ENCODE assay signal across 10 cellular contexts in the genomic region with DNA sequence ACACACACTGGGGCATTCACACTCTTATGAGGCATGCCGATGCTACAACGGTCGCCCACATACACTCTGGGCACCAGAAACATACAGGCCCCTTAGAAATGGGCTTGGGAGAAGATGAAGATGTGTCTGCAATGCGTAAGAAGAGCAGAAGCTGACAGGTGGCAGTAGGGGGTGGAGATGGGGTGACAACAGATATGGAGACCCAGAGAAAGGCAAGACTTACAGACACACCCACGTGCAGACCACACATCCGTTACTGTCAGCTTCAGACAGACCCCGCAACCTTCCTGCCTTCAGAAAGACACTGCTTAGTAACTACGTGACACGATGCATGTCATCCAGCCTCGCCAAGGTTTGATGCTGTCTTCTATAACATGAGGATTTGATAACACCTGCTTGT.
A peak's percentile ranks its signal among the peaks of the same experiment; 100 is the strongest.
DNase-seq lines count a peak whose midpoint lies in the region; ATAC-seq and FAIRE-seq lines count a peak whose summit lies in the region.
"Had no signal": no experiment of that assay in that cellular context is flagged by ENCODE, and none has a peak within 500 bp of the region (broad histone marks: within the 10 kb centered on the region; RNA-seq: fewer than 3 reads in every experiment).

No MANE protein-coding gene starts in this region.

- no peak for FAIRE-seq in small intestine (lab: Jason Lieb, UNC)
- FAIRE-seq: RCC 7860 had no signal

- peak; percentile 28 for DNase-seq in left cardiac atrium
- DNase-seq in Right ventricle myocardium inferior (ENCODE audit: missing footprints), result no peak
- DNase-seq in activated naive CD4-positive, alpha-beta T cell treated with anti-CD3 and anti-CD28 coated beads, Interleukin-2, amount 50 U/mL, for 72 hours (ENCODE audit: low spot score in 2 of 2), result peak; percentile 56 to 60
- DNase-seq in small intestine, result peak; percentile 70
- DNase-seq in substantia nigra (lab: John Stamatoyannopoulos, UW), result no peak
- DNase-seq in superior temporal gyrus (ENCODE audit: extremely low spot score), result no peak
- no peak for DNase-seq in NCI-H1092 (lab: John Stamatoyannopoulos, UW)
- no peak for DNase-seq in RKO (ENCODE audit: low spot score)
- DNase-seq: dermis blood vessel endothelial cell had no signal

- no peak overlapping the region for H3K4me3 ChIP-seq in small intestine (ENCODE audit: low read depth in 1 of 2, low read length in 2 of 2)

- no peaks in the 10 kb centered on the region for H3K36me3 ChIP-seq in small intestine (ENCODE audit: control insufficient read depth in 2 of 2, insufficient read depth in 2 of 2, low read length in 2 of 2)

- H3K27ac ChIP-seq in small intestine (ENCODE audit: low read depth in 1 of 2, low read length in 1 of 2) (peak overlapping the region; percentile 88 to 92), substantia nigra (ENCODE audit: low read depth, low read length, poor library complexity, severe bottlenecking) (no peak overlapping the region)

- H3K27ac Mint-ChIP-seq in activated naive CD4-positive, alpha-beta T cell treated with anti-CD3 and anti-CD28 coated beads, Interleukin-2, amount 50 U/mL, for 72 hours, result peak overlapping the region; percentile 0 to 93

- H3K27me3 ChIP-seq in small intestine (ENCODE audit: control insufficient read depth in 2 of 2, insufficient read depth in 2 of 2, low read length in 2 of 2), result no peaks in the 10 kb centered on the region

- intact Hi-C loops in left cardiac atrium (cut with DNase I), result loop anchor here (10.0 kb wide), 2 partner anchors 88 to 348 kb away; partner anchors contain the start of gene ZFP36L2 (in 1 of the 2)
- intact Hi-C loops in Right ventricle myocardium inferior (cut with DNase I), result no loop called here

- peaks cover 0 to 4% of the 10 kb centered on the region in 2 donors for H3K9me3 Mint-ChIP-seq in activated naive CD4-positive, alpha-beta T cell treated with anti-CD3 and anti-CD28 coated beads, Interleukin-2, amount 50 U/mL, for 72 hours

- H3K4me1 ChIP-seq in small intestine (ENCODE audit: control insufficient read depth in 2 of 2, insufficient read depth in 1 of 2, low read depth in 1 of 2, low read length in 1 of 2), result peaks cover 26 to 28% of the 10 kb centered on the region in 2 donors

- WGBS in small intestine, 3 donors, result 64 to 85% (median 80%) methylated on average over 10 of the region's 10 CpGs

- no peaks in the 10 kb centered on the region for H3K9me3 ChIP-seq in small intestine (ENCODE audit: control insufficient read depth, low read depth)

- ATAC-seq in left cardiac atrium (peak in 1 of 2 donors; percentile 28), Right ventricle myocardium inferior (no peak)
- peak; percentile 41 to 72 for ATAC-seq in activated naive CD4-positive, alpha-beta T cell treated with anti-CD3 and anti-CD28 coated beads, Interleukin-2, amount 50 U/mL, for 72 hours

- H3K36me3 Mint-ChIP-seq in activated naive CD4-positive, alpha-beta T cell treated with anti-CD3 and anti-CD28 coated beads, Interleukin-2, amount 50 U/mL, for 72 hours, result peaks cover 0 to 23% of the 10 kb centered on the region in 2 donors

Comparison
In these comparisons a context has a peak if more than half of its experiments do, and no peak if none do; other contexts are left out.
1. DNase-seq: peak in left cardiac atrium (single experiment), activated naive CD4-positive, alpha-beta T cell treated with anti-CD3 and anti-CD28 coated beads, Interleukin-2, amount 50 U/mL, for 72 hours (2 of 2) and small intestine (single experiment); none in Right ventricle myocardium inferior (single experiment), substantia nigra (0 of 49), superior temporal gyrus (single experiment), NCI-H1092 (single experiment) and RKO (single experiment).